Comparison of ENCODE assay signal across 7 cellular contexts in the genomic region with DNA sequence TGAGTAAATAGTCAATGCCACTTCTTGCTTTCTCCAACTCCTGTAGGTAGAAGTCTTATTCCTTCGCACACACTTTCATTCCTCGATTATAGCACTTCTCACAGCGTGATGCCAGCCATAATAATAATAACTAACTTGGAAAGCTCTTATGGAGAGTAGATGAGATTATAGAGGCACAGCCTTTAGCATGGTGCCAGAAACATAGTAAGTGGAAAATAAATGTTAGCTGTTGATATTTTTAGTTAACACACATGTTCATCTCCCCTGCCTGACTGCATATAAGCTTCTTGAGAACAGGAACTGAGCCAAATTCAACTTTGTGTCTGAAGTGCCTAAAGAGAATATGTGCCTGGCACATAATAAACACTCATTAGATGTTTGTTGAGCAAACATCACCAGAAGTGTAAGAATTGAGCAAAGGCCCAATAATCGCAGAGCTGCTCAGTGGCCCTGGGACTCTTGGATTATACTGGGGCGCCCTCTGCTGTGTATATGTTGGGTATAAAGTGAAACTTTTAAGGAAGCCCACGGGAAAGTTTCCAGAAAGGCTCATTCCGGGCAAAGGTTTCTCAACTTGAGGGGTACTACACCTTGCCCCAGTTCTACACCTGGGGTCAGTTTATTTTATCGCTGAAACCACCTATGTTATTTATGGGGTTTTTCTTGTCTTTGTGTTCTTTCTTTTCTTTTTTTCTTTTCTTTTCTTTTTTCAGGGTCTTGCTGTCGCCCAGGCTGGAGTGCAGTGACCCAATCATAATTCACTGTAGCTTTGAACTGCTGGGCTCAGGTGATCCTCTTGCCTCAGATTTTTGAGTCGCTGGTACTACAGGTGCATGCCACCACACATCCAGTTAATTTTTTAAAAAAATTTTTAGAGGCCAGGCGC. TPM values are rescaled to one million over a fixed set of nuclear protein-coding genes. Genes with fewer than 3 reads are reported as not detected.
A peak's percentile ranks its signal among the peaks of the same experiment; 100 is the strongest.
DNase-seq lines count a peak whose midpoint lies in the region; ATAC-seq and TF ChIP-seq lines count a peak whose summit lies in the region.

No MANE protein-coding gene starts in this region.

- H3K36me3 ChIP-seq in lower lobe of right lung = no peaks in the 10 kb centered on the region

- H3K4me3 ChIP-seq in GM12875 (ENCODE audit: low read depth, low read length) = no peak overlapping the region
- H3K4me3 ChIP-seq in coronary artery = no peak overlapping the region
- no peak overlapping the region for H3K4me3 ChIP-seq in lower lobe of right lung

- peak; percentile 37 for DNase-seq in NCI-H510A (lab: John Stamatoyannopoulos, UW)
- DNase-seq in activated CD4-positive, alpha-beta T cell treated with anti-CD3 and anti-CD28 coated beads for 4 hours = peak; percentile 38 to 62
- no peak for DNase-seq in coronary artery (ENCODE audit: low spot score)
- DNase-seq in lower lobe of right lung = peak; percentile 76
- DNase-seq in stimulated activated CD8-positive, alpha-beta memory T cell treated with anti-CD3 and anti-CD28 coated beads, Interleukin-12 subunit alpha, Interleukin-12 subunit beta, amount 100 ng/mL, for 1 hour (ENCODE audit: low read depth) = peak; percentile 25

- H3K9me3 ChIP-seq in lower lobe of right lung = no peaks in the 10 kb centered on the region

- peak; percentile 60 for ATAC-seq in HG03060 (IDR thresholded peaks at IDR 0.05; ENCODE audit: low read depth, unreplicated experiment)
- ATAC-seq in lower lobe of right lung = peak; percentile 99

- no peaks in the 10 kb centered on the region for H3K27me3 ChIP-seq in lower lobe of right lung (ENCODE audit: low read depth)

- intact Hi-C loops in lower lobe of right lung (cut with DNase I) = loop anchor here (5.0 kb wide), 1 partner anchor 117 kb away; no protein-coding TSS in a partner anchor

- peak; percentile 46 for TF ChIP-seq CTCF in GM12875 (IDR thresholded peaks at IDR 0.05; ENCODE audit: borderline replicate concordance, insufficient read depth, low read depth, low read length)
- TF ChIP-seq CTCF in coronary artery (IDR thresholded peaks at IDR 0.05) = peak; percentile 25
- TF ChIP-seq CTCF in lower lobe of right lung (IDR thresholded peaks at IDR 0.05) = peak; percentile 65

- H3K4me1 ChIP-seq in lower lobe of right lung = peaks cover 13% of the 10 kb centered on the region

- H3K27ac ChIP-seq in coronary artery (peak overlapping the region in 1 of 2 donors; percentile 19), lower lobe of right lung (no peak overlapping the region)

RNA-seq across cellular contexts. Expression of gene SLN, which starts 22.3 kb away (rescaled TPM):
- total RNA-seq in lower lobe of right lung = 0.92 TPM
